In the genomic region with DNA sequence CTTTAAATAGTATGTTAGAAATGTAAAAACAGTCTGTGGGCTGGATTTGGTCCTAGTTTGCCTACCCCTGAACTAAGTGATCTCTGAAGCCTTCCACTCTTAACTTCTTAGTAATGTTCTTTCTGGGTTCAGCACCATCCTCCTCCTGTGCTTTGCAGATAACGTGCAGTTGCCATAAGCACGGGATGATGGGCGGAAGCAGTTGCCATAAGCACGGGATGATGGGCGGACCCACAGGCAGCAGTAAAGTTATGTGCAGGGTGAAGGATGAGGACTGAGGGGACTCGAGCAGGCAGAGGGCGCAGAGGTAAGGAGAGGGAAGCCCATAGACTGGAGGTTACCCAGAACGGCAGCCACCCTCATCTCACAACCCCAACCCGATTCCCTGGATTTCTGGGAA, we compare ENCODE assay signal across 22 cellular contexts. TPM values are rescaled to one million over a fixed set of nuclear protein-coding genes. Genes with fewer than 3 reads are reported as not detected.
DNase-seq lines count a peak whose midpoint lies in the region; ATAC-seq, FAIRE-seq and TF ChIP-seq lines count a peak whose summit lies in the region.
"Had no signal": no experiment of that assay in that cellular context is flagged by ENCODE, and none has a peak within 500 bp of the region (broad histone marks: within the 10 kb centered on the region; RNA-seq: fewer than 3 reads in every experiment).

No MANE protein-coding gene starts in this region.

- TF ChIP-seq CTCF in K562 (IDR thresholded peaks at IDR 0.05 in 2 of 3, conservative IDR thresholded peaks at IDR 0.05 in 1 of 3; ENCODE audit: insufficient read depth in 2 of 3, low read depth in 1 of 3, low read length in 3 of 3) (no peak), neural crest cell (conservative IDR thresholded peaks at IDR 0.05) (no peak), psoas muscle (IDR thresholded peaks at IDR 0.05) (no peak)

- in situ Hi-C loops in K562 (cut with MboI) = loop anchor here (5.0 to 10.0 kb wide), 3 partner anchors 383 to 630 kb away; no protein-coding TSS in a partner anchor

- POLR2A ChIA-PET in K562 (lab: Yijun Ruan, JAX) = no interaction called here

- no peak for TF ChIP-seq RAD21 in K562 (CRISPR knock-in tag; conservative IDR thresholded peaks at IDR 0.05 in 1 of 2, IDR thresholded peaks at IDR 0.05 in 1 of 2)

- FAIRE-seq in K562 (lab: Jason Lieb, UNC) = peak; percentile 70
- FAIRE-seq: GM12878 had no signal

- no peaks in the 10 kb centered on the region for H3K36me3 Mint-ChIP-seq in neural crest cell (ENCODE audit: low read depth)
- no peaks in the 10 kb centered on the region for H3K36me3 Mint-ChIP-seq in activated CD4-positive, alpha-beta T cell treated with anti-CD3 and anti-CD28 coated beads, Interleukin-2, amount 10 ng/mL, durations not matched to agents 24 days and 14 days (ENCODE audit: low read depth)
- H3K36me3 Mint-ChIP-seq: CD14-positive monocyte; CD4-positive, alpha-beta memory T cell had no signal

- H3K36me3 ChIP-seq in SJCRH30 (no peaks in the 10 kb centered on the region), K562 (ENCODE audit: control insufficient read depth, insufficient read depth, low read length) (no peaks in the 10 kb centered on the region), psoas muscle (ENCODE audit: insufficient read depth in 1 of 2, low read depth in 1 of 2) (no peaks in the 10 kb centered on the region)
- H3K36me3 ChIP-seq: BLaER1, HAP-1 had no signal

- H3K27ac Mint-ChIP-seq in neural crest cell (ENCODE audit: unreplicated experiment) = peak overlapping the region; percentile 10
- H3K27ac Mint-ChIP-seq in activated CD4-positive, alpha-beta T cell treated with anti-CD3 and anti-CD28 coated beads, Interleukin-2, amount 10 ng/mL, durations not matched to agents 24 days and 14 days = no peak overlapping the region

- H3K4me3 ChIP-seq in SJCRH30 (no peak overlapping the region), K562 (no peak overlapping the region), psoas muscle (no peak overlapping the region)
- H3K4me3 ChIP-seq: BLaER1, GM12878, HAP-1 had no signal

- ATAC-seq in K562 (peak; percentile 79), psoas muscle (no peak)
- ATAC-seq: GM12878 had no signal

- intact Hi-C loops in K562 (cut with micrococcal nuclease) (loop anchor here (5.0 kb wide), 2 partner anchors 203 to 623 kb away; no protein-coding TSS in a partner anchor), psoas muscle (cut with DNase I) (loop anchor here (5.0 kb wide), 4 partner anchors 63 to 468 kb away; no protein-coding TSS in a partner anchor)
- intact Hi-C loops in activated CD4-positive, alpha-beta T cell treated with anti-CD3 and anti-CD28 coated beads, Interleukin-2, amount 10 ng/mL, durations not matched to agents 24 days and 14 days (cut with micrococcal nuclease) = loop anchor here (5.0 to 10.0 kb wide), 3 partner anchors 278 to 468 kb away; no protein-coding TSS in a partner anchor

- H3K4me1 ChIP-seq in SJCRH30 (no peaks in the 10 kb centered on the region), K562 (replicated peaks in 1 of 2; ENCODE audit: control insufficient read depth in 2 of 2, insufficient read depth in 2 of 2, low read length in 2 of 2) (peaks cover 0 to 9% of the 10 kb centered on the region in 2 experiments; a peak in 3 of 5 replicates), psoas muscle (no peaks in the 10 kb centered on the region)
- H3K4me1 ChIP-seq: BLaER1, HAP-1 had no signal

- no peak overlapping the region for H2AFZ ChIP-seq in K562 (ENCODE audit: low read depth, low read length)

- BruUV-seq in K562 (replicated peaks; lab: Mats Ljungman, UMichigan) = no TSS peak

- H3K27me3 Mint-ChIP-seq in neural crest cell (ENCODE audit: low read depth) = peaks cover 2% of the 10 kb centered on the region
- H3K27me3 Mint-ChIP-seq in activated CD4-positive, alpha-beta T cell treated with anti-CD3 and anti-CD28 coated beads, Interleukin-2, amount 10 ng/mL, durations not matched to agents 24 days and 14 days = peaks cover 1% of the 10 kb centered on the region
- H3K27me3 Mint-ChIP-seq: CD4-positive, alpha-beta memory T cell had no signal

- no peaks in the 10 kb centered on the region for H3K9me1 ChIP-seq in K562 (ENCODE audit: control insufficient read depth, insufficient read depth, low read length)

- no peaks in the 10 kb centered on the region for H3K9me3 ChIP-seq in SJCRH30 (replicated peaks)
- H3K9me3 ChIP-seq in K562 (replicated peaks; ENCODE audit: control insufficient read depth, insufficient read depth, low read depth, low read length) = no peaks in the 10 kb centered on the region
- H3K9me3 ChIP-seq in psoas muscle = no peaks in the 10 kb centered on the region
- H3K9me3 ChIP-seq: BLaER1, HAP-1 had no signal

- H3K79me2 ChIP-seq in K562 (ENCODE audit: control insufficient read depth, insufficient read depth, low read length) = no peaks in the 10 kb centered on the region

- H3K27me3 ChIP-seq in SJCRH30 = no peaks in the 10 kb centered on the region
- peaks cover 23 to 33% of the 10 kb centered on the region in 2 experiments for H3K27me3 ChIP-seq in K562 (ENCODE audit: control insufficient read depth in 2 of 2, insufficient read depth in 2 of 2, low read length in 2 of 2)
- no peaks in the 10 kb centered on the region for H3K27me3 ChIP-seq in psoas muscle (ENCODE audit: insufficient read depth in 3 of 3, low read length in 2 of 3)
- H3K27me3 ChIP-seq: BLaER1 had no signal

- TF ChIP-seq EP300 in K562 (IDR thresholded peaks at IDR 0.05; ENCODE audit: low read length) = no peak

- 3% methylated on average over 9 of the region's 9 CpGs for WGBS in K562 (ENCODE audit: insufficient coverage, low coverage, missing lambda C conversion rate)
- WGBS in psoas muscle, 3 donors = 65 to 72% (median 67%) methylated on average over 9 of the region's 9 CpGs

- no peaks in the 10 kb centered on the region for H3K9me3 Mint-ChIP-seq in neural crest cell
- H3K9me3 Mint-ChIP-seq in activated CD4-positive, alpha-beta T cell treated with anti-CD3 and anti-CD28 coated beads, Interleukin-2, amount 10 ng/mL, durations not matched to agents 24 days and 14 days = no peaks in the 10 kb centered on the region
- H3K9me3 Mint-ChIP-seq: CD4-positive, alpha-beta memory T cell had no signal

- peaks cover 5% of the 10 kb centered on the region; the same call in 1 of the 2 replicates for H4K20me1 ChIP-seq in K562 (replicated peaks; ENCODE audit: control insufficient read depth, insufficient read depth, low read length)
- H4K20me1 ChIP-seq: BLaER1 had no signal

- no peak overlapping the region for H3K4me3 Mint-ChIP-seq in neural crest cell
- no peak overlapping the region for H3K4me3 Mint-ChIP-seq in activated CD4-positive, alpha-beta T cell treated with anti-CD3 and anti-CD28 coated beads, Interleukin-2, amount 10 ng/mL, durations not matched to agents 24 days and 14 days
- H3K4me3 Mint-ChIP-seq: CD14-positive monocyte; CD4-positive, alpha-beta memory T cell had no signal

- no peak for TF ChIP-seq POLR2A in K562 (conservative IDR thresholded peaks at IDR 0.05)

- no peak overlapping the region for H3K9ac ChIP-seq in K562 (ENCODE audit: insufficient read depth in 1 of 2, low read depth in 2 of 2, low read length in 2 of 2)
- H3K9ac ChIP-seq: BLaER1 had no signal

- DNase-seq in CMK (ENCODE audit: low read depth) = peak; percentile 65
- DNase-seq in SJCRH30 = peak; percentile 57 to 63
- DNase-seq in K562 (ENCODE audit: extremely low read depth in 1 of 4, low spot score in 3 of 4) = peak in 3 of 4 experiments; percentile 48 to 75 (median 53)
- no peak for DNase-seq in neural crest cell (ENCODE audit: low read depth, low spot score)
- DNase-seq in activated CD4-positive, alpha-beta T cell treated with anti-CD3 and anti-CD28 coated beads, Interleukin-2, amount 10 ng/mL, durations not matched to agents 24 days and 14 days = no peak
- no peak for DNase-seq in psoas muscle
- DNase-seq in SW 1271 (lab: John Stamatoyannopoulos, UW) = no peak
- DNase-seq in GOT3 (lab: John Stamatoyannopoulos, UW) = no peak
- DNase-seq: 8988T; CD4-positive, alpha-beta memory T cell; COR-L47; DMS 273 treated with DMSO at 0.1 percent for 48 hours; DND-41; EL had no signal

- H3K27ac ChIP-seq in SJCRH30 = no peak overlapping the region
- no peak overlapping the region for H3K27ac ChIP-seq in K562 (ENCODE audit: extremely low read depth, low read depth, low read length)
- no peak overlapping the region for H3K27ac ChIP-seq in psoas muscle
- H3K27ac ChIP-seq: BLaER1, HL-60 had no signal

- CTCF ChIA-PET in K562 (lab: Yijun Ruan, JAX; ENCODE audit: low intra/inter-chr PET ratio) = no interaction called here

- H3K4me1 Mint-ChIP-seq in neural crest cell = peaks cover 5% of the 10 kb centered on the region
- H3K4me1 Mint-ChIP-seq in activated CD4-positive, alpha-beta T cell treated with anti-CD3 and anti-CD28 coated beads, Interleukin-2, amount 10 ng/mL, durations not matched to agents 24 days and 14 days = peaks cover under 1% of the 10 kb centered on the region

- H3K4me2 ChIP-seq in K562 (ENCODE audit: insufficient read depth, low read length) = no peak overlapping the region
- H3K4me2 ChIP-seq: BLaER1 had no signal

RNA-seq across cellular contexts. Expression of a gene that starts 25.6 kb away (rescaled TPM):
- 0.14 and 0.23 TPM in 2 replicates for total RNA-seq in SJCRH30 (2014; rRNA removed; shearing (Covaris generic))
- not detected in 2 replicates for total RNA-seq in K562 (2011; cell fraction: chromatin; rRNA removed; ENCODE audit: low replicate concordance)
- total RNA-seq in K562 (2011; cell fraction: nucleolus; rRNA removed) = not detected in 2 replicates
- not detected in 2 replicates for total RNA-seq in K562 (2011; cell fraction: nucleoplasm; rRNA removed)
- total RNA-seq in K562 (2014; rRNA removed) (not detected in 2 replicates), K562 (2014; rRNA removed; fragmentation: Illumina TruSeq; extraction: Trizol) (not detected in 2 replicates), K562 (2015; rRNA removed; fragmentation: Illumina TruSeq; extraction: Trizol) (not detected in 2 replicates), K562 (2021) (0.07 and 0.13 TPM in 2 replicates), neural crest cell (not detected in 2 replicates), psoas muscle (1 to 10 TPM in 1 of 4 donors, under 1 TPM in 2, not detected in 1; 0.12 to 2.2 (median 0.27) TPM)
- polyA plus RNA-seq in K562 (2011; rRNA removed) (not detected in 2 replicates), K562 (2014; fragmentation: Illumina TruSeq; extraction: Trizol) (not detected in 2 replicates), K562 (2014; fragmentation: Nextera tagmentation; extraction: Ambion mirVana) (not detected), K562 (2014; rRNA removed) (not detected in 2 replicates), psoas muscle (under 1 TPM in 2 of 3 donors, not detected in 1; 0.06 to 0.10 TPM)
- not detected in 2 replicates for polyA plus RNA-seq in K562 (2011; cell fraction: cytosol; rRNA removed)
- polyA plus RNA-seq in K562 (2011; cell fraction: nucleus; rRNA removed) = not detected in 2 replicates
- polyA plus RNA-seq in K562 (2012) = not detected in 2 replicates
- polyA minus RNA-seq in K562 (2011; rRNA and poly(A)+ RNA removed) = not detected in 2 replicates
- not detected in 2 replicates for polyA minus RNA-seq in K562 (2011; cell fraction: cytosol; rRNA and poly(A)+ RNA removed)
- polyA minus RNA-seq in K562 (2011; cell fraction: nucleus; rRNA and poly(A)+ RNA removed) = not detected in 2 replicates
- total RNA-seq in activated CD4-positive, alpha-beta T cell treated with anti-CD3 and anti-CD28 coated beads, Interleukin-2, amount 10 ng/mL, durations not matched to agents 24 days and 14 days = 0.12 TPM in 1 of 2 replicates, not detected in the other
- total RNA-seq: A673, H4 had no signal
- polyA plus RNA-seq: AG04450 had no signal

RNA-seq across cellular contexts. Expression of a gene that starts 29.3 kb away (rescaled TPM):
- total RNA-seq in SJCRH30 (2014; rRNA removed; shearing (Covaris generic)) = 6.8 and 7.1 TPM in 2 replicates
- not detected in 2 replicates for total RNA-seq in K562 (2011; cell fraction: chromatin; rRNA removed; ENCODE audit: low replicate concordance)
- total RNA-seq in K562 (2011; cell fraction: nucleolus; rRNA removed) = not detected in 2 replicates
- not detected in 2 replicates for total RNA-seq in K562 (2011; cell fraction: nucleoplasm; rRNA removed)
- total RNA-seq in K562 (2014; rRNA removed) (not detected in 2 replicates), K562 (2014; rRNA removed; fragmentation: Illumina TruSeq; extraction: Trizol) (not detected in 2 replicates), K562 (2015; rRNA removed; fragmentation: Illumina TruSeq; extraction: Trizol) (not detected in 2 replicates), K562 (2021) (not detected in 2 replicates), neural crest cell (0.07 and 0.11 TPM in 2 replicates), psoas muscle (100 to 1,000 TPM; 134 to 205 (median 143) TPM)
- polyA plus RNA-seq in K562 (2011; rRNA removed) (not detected in 2 replicates), K562 (2014; fragmentation: Illumina TruSeq; extraction: Trizol) (not detected in 2 replicates), K562 (2014; fragmentation: Nextera tagmentation; extraction: Ambion mirVana) (not detected), K562 (2014; rRNA removed) (not detected in 2 replicates), psoas muscle (10 to 100 TPM; 15.2 to 56.0 (median 52.5) TPM)
- not detected in 2 replicates for polyA plus RNA-seq in K562 (2011; cell fraction: cytosol; rRNA removed)
- polyA plus RNA-seq in K562 (2011; cell fraction: nucleus; rRNA removed) = not detected in 2 replicates
- not detected in 2 replicates for polyA plus RNA-seq in K562 (2012)
- polyA minus RNA-seq in K562 (2011; rRNA and poly(A)+ RNA removed) = not detected in 2 replicates
- not detected in 2 replicates for polyA minus RNA-seq in K562 (2011; cell fraction: cytosol; rRNA and poly(A)+ RNA removed)
- polyA minus RNA-seq in K562 (2011; cell fraction: nucleus; rRNA and poly(A)+ RNA removed) = not detected in 2 replicates
- total RNA-seq in activated CD4-positive, alpha-beta T cell treated with anti-CD3 and anti-CD28 coated beads, Interleukin-2, amount 10 ng/mL, durations not matched to agents 24 days and 14 days = not detected in 2 replicates
- total RNA-seq: A673; CD4-positive, alpha-beta memory T cell had no signal
- polyA plus RNA-seq: AG04450; CD14-positive monocyte; CD4-positive, alpha-beta memory T cell had no signal

Comparison
In these comparisons a context has a peak if more than half of its experiments do, and no peak if none do; other contexts are left out.
1. DNase-seq: peak in CMK (single experiment), SJCRH30 (2 of 2) and K562 (3 of 4); none in neural crest cell (single experiment), activated CD4-positive, alpha-beta T cell treated with anti-CD3 and anti-CD28 coated beads, Interleukin-2, amount 10 ng/mL, durations not matched to agents 24 days and 14 days (single experiment), psoas muscle (0 of 2), SW 1271 (0 of 2) and GOT3 (single experiment).
2. RNA of a gene that starts 29.3 kb away (total RNA-seq): 134 to 205 TPM in psoas muscle; 6.8 to 7.1 TPM in SJCRH30, 0.07 to 0.11 TPM in neural crest cell, not detected in K562 and not detected in activated CD4-positive, alpha-beta T cell treated with anti-CD3 and anti-CD28 coated beads, Interleukin-2, amount 10 ng/mL, durations not matched to agents 24 days and 14 days; every median in the first group is over 10 times any median in the second.